Comparison of ENCODE assay signal across 8 cellular contexts in the genomic region with DNA sequence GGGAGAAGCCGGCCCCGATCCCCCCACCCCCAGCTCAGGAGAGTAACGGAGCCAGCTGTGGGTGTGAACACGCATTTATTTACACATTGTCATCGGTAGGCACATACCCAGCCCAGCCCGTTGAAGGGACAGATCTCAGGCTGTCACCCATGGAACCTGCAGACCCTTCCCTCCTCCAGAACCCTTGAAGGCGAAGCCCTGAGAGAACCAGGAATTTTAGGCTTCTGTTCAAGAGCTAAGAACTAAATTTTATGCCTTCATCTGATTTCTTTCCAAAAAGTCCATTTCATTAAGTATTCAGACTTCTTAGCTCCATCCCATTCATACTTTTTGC. TPM values are rescaled to one million over a fixed set of nuclear protein-coding genes. Genes with fewer than 3 reads are reported as not detected.
DNase-seq lines count a peak whose midpoint lies in the region; ATAC-seq and TF ChIP-seq lines count a peak whose summit lies in the region.

No MANE protein-coding gene starts in this region.

- POLR2A ChIA-PET in WTC11 (lab: Charles Lee): interaction anchor here (0.6 to 1.3 kb wide), 3 partner anchors 9 to 33 kb away, joined by 3 read pairs; partner anchors contain the start of genes RIN1 and SLC29A2

- H3K4me3 Mint-ChIP-seq in activated naive CD4-positive, alpha-beta T cell treated with anti-CD3 and anti-CD28 coated beads, Interleukin-2, amount 50 U/mL, for 24 hours: peak overlapping the region; percentile 97
- H3K4me3 Mint-ChIP-seq in WTC11: peak overlapping the region; percentile 96

- peaks cover 9% of the 10 kb centered on the region for H3K4me1 ChIP-seq in iPS-18a (ENCODE audit: control insufficient read depth, low read depth, low read length)
- peaks cover 28% of the 10 kb centered on the region for H3K4me1 ChIP-seq in thymus (ENCODE audit: control insufficient read depth, insufficient read depth, low read length)

- TF ChIP-seq CTCF in WTC11 (IDR thresholded peaks at IDR 0.05): no peak

- H3K4me3 ChIP-seq in iPS-18a (ENCODE audit: low read length) (peak overlapping the region; percentile 97), thymus (ENCODE audit: low read length) (peak overlapping the region; percentile 100)

- CTCF ChIA-PET in WTC11 (lab: Charles Lee): interaction anchor here (0.6 to 2.9 kb wide), 6 partner anchors 13 to 41 kb away, joined by 3 to 20 read pairs (median 6); no protein-coding TSS in a partner anchor

- H3K9me3 Mint-ChIP-seq in activated naive CD4-positive, alpha-beta T cell treated with anti-CD3 and anti-CD28 coated beads, Interleukin-2, amount 50 U/mL, for 24 hours: no peaks in the 10 kb centered on the region
- no peaks in the 10 kb centered on the region for H3K9me3 Mint-ChIP-seq in WTC11

- H3K9ac ChIP-seq in iPS-18a (ENCODE audit: low read length): peak overlapping the region; percentile 79

- H3K36me3 ChIP-seq in iPS-18a (ENCODE audit: control insufficient read depth, low read depth, low read length) (peaks cover 8% of the 10 kb centered on the region), thymus (ENCODE audit: control insufficient read depth, insufficient read depth) (peaks cover 23% of the 10 kb centered on the region)

- H3K27ac ChIP-seq in iPS-18a (ENCODE audit: low read length) (peak overlapping the region; percentile 40), thymus (ENCODE audit: low read depth) (peak overlapping the region; percentile 88)

- H3K27me3 ChIP-seq in iPS-18a (ENCODE audit: control insufficient read depth, insufficient read depth, low read length): peaks cover 10% of the 10 kb centered on the region
- H3K27me3 ChIP-seq in thymus (ENCODE audit: control insufficient read depth, insufficient read depth): no peaks in the 10 kb centered on the region

- no peaks in the 10 kb centered on the region for H3K27me3 Mint-ChIP-seq in activated naive CD4-positive, alpha-beta T cell treated with anti-CD3 and anti-CD28 coated beads, Interleukin-2, amount 50 U/mL, for 24 hours
- peaks cover 4% of the 10 kb centered on the region; the same call in 1 of the 2 replicates for H3K27me3 Mint-ChIP-seq in WTC11 (ENCODE audit: low read depth)

- DNase-seq in activated naive CD4-positive, alpha-beta T cell treated with Interleukin-2 at 50 U/mL for 16 hours: no peak
- DNase-seq in WTC11 (ENCODE audit: low spot score): no peak
- DNase-seq in middle frontal gyrus (ENCODE audit: extremely low spot score, low spot score): no peak
- no peak for DNase-seq in dedifferentiated amniotic fluid mesenchymal stem cell (ENCODE audit: extremely low spot score)

- H3K36me3 Mint-ChIP-seq in activated naive CD4-positive, alpha-beta T cell treated with anti-CD3 and anti-CD28 coated beads, Interleukin-2, amount 50 U/mL, for 24 hours: peaks cover 4% of the 10 kb centered on the region
- peaks cover 10% of the 10 kb centered on the region for H3K36me3 Mint-ChIP-seq in WTC11

- H3K9me3 ChIP-seq in iPS-18a (ENCODE audit: control insufficient read depth, low read depth, low read length): no peaks in the 10 kb centered on the region
- H3K9me3 ChIP-seq in thymus (ENCODE audit: control insufficient read depth): no peaks in the 10 kb centered on the region

- ATAC-seq in WTC11: no peak
- ATAC-seq in HG03565 (IDR thresholded peaks at IDR 0.05; ENCODE audit: unreplicated experiment): no peak

- H3K27ac Mint-ChIP-seq in activated naive CD4-positive, alpha-beta T cell treated with anti-CD3 and anti-CD28 coated beads, Interleukin-2, amount 50 U/mL, for 24 hours: peak overlapping the region; percentile 93
- peak overlapping the region; percentile 95 for H3K27ac Mint-ChIP-seq in WTC11

- peaks cover 41% of the 10 kb centered on the region for H3K4me1 Mint-ChIP-seq in activated naive CD4-positive, alpha-beta T cell treated with anti-CD3 and anti-CD28 coated beads, Interleukin-2, amount 50 U/mL, for 24 hours
- peaks cover 26% of the 10 kb centered on the region for H3K4me1 Mint-ChIP-seq in WTC11

- WGBS in thymus: 24% methylated on average over 7 of the region's 7 CpGs

TF ChIP-seq in WTC11, 78 proteins besides CTCF, POLR2A, EP300 and RAD21 (continues in another document):
- TF ChIP-seq USF1 (CRISPR knock-in tag; IDR thresholded peaks at IDR 0.05) (no peak), NFE2L1 (CRISPR knock-in tag; IDR thresholded peaks at IDR 0.05) (no peak), ERG (CRISPR knock-in tag; IDR thresholded peaks at IDR 0.05) (no peak), ZNF425 (CRISPR knock-in tag; conservative IDR thresholded peaks at IDR 0.05) (no peak), MXD4 (CRISPR knock-in tag; IDR thresholded peaks at IDR 0.05; ENCODE audit: borderline replicate concordance) (no peak), SMAD4 (CRISPR knock-in tag; IDR thresholded peaks at IDR 0.05) (no peak), USF2 (CRISPR knock-in tag; IDR thresholded peaks at IDR 0.05) (no peak)
- TF ChIP-seq, protein P1, sequence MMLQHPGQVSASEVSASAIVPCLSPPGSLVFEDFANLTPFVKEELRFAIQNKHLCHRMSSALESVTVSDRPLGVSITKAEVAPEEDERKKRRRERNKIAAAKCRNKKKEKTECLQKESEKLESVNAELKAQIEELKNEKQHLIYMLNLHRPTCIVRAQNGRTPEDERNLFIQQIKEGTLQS (CRISPR knock-in tag; conservative IDR thresholded peaks at IDR 0.05): no peak
- TF ChIP-seq, protein P2, sequence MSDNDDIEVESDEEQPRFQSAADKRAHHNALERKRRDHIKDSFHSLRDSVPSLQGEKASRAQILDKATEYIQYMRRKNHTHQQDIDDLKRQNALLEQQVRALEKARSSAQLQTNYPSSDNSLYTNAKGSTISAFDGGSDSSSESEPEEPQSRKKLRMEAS (CRISPR knock-in tag; IDR thresholded peaks at IDR 0.05): no peak

RNA-seq across cellular contexts. Expression of gene BRMS1, which starts 0.4 kb away (rescaled TPM):
- total RNA-seq in WTC11 (2021): 37.0 to 44.5 TPM (median 40.8 TPM) in 3 replicates
- polyA plus RNA-seq in thymus: 63.0 TPM

RNA-seq across cellular contexts. Expression of gene B4GAT1, which starts 2.1 kb away (rescaled TPM):
- 34.1 to 37.0 TPM (median 36.3 TPM) in 3 replicates for total RNA-seq in WTC11 (2021)
- 10.3 TPM for polyA plus RNA-seq in thymus

RNA-seq across cellular contexts. Expression of gene RIN1, which starts 9.0 kb away (rescaled TPM):
- 4.7 to 5.5 TPM (median 5.0 TPM) in 3 replicates for total RNA-seq in WTC11 (2021)
- polyA plus RNA-seq in thymus: 5.8 TPM

RNA-seq across cellular contexts. Expression of gene SLC29A2, which starts 26.3 kb away (rescaled TPM):
- total RNA-seq in WTC11 (2021): 30.2 to 36.6 TPM (median 35.3 TPM) in 3 replicates
- polyA plus RNA-seq in thymus: 14.2 TPM

RNA-seq across cellular contexts. Expression of gene CD248, which starts 28.4 kb away (rescaled TPM):
- total RNA-seq in WTC11 (2021): 2.6 to 2.8 TPM (median 2.7 TPM) in 3 replicates
- polyA plus RNA-seq in thymus: 7.7 TPM
